In the genomic region with DNA sequence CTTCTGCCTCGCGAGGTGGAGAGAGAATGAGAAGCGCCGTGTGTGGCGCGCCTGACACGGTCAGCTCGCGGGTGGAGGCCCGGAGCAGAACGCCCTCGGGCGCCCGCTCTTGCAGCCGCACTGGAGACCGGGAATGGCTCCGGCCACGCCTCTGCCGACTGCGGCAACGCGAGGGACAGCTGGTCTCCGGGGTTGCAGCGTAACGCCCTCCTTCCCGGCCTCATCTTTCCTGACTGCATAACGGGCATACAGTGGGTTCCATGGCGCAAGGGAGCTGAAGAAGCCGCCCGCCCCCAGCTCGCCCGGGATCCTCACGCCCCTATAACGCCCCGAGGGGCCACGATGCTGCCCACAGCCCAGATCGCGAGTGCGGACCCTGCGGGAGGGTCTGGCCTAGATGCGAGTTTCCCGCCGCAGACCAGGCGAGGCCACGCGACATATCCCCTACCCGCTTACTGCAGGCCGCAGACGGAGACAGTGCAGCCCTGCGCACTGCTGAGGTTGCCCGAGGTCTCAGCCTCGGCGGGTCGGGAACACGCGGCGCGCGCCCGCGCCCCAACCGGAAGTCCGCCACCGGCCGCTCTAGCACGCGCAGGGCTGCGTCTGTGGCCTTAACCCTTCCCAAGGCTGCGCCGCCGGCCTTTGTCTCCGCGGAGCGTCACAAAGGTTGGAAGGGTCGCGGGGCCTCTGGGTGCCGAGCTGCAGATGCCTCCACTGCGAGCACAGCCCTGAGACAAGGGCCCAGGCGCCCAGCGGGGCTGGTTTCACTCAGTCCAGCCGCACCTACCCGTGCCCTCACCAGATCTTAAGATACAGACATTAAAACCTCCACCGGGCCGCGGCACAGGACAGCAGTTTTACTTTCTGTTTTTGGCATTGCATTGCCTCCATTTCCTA, we compare ENCODE assay signal across 1 cellular context.
A peak's percentile ranks its signal among the peaks of the same experiment; 100 is the strongest.
TF ChIP-seq lines count a peak whose summit lies in the region.

No MANE protein-coding gene starts in this region.

TF ChIP-seq in H1, 55 proteins besides CTCF, POLR2A, EP300 and RAD21:
- peak; percentile 86 for TF ChIP-seq E2F6 (IDR thresholded peaks at IDR 0.05)
- no peak for TF ChIP-seq CBX8 (IDR thresholded peaks at IDR 0.05; ENCODE audit: borderline replicate concordance, low read depth, low read length)
- peak; percentile 90; the same call in 1 of the 2 replicates for TF ChIP-seq TBP (IDR thresholded peaks at IDR 0.05; ENCODE audit: low read depth, low read length)
- peak; percentile 91 for TF ChIP-seq KDM4A (IDR thresholded peaks at IDR 0.05; ENCODE audit: low read depth, low read length, severe bottlenecking)
- no peak for TF ChIP-seq SIX5 (IDR thresholded peaks at IDR 0.05; ENCODE audit: low read depth, low read length)
- no peak; the same call in 1 of the 2 replicates for TF ChIP-seq RBBP5 (IDR thresholded peaks at IDR 0.05; ENCODE audit: borderline replicate concordance, low read depth, low read length)
- peak; percentile 87 for TF ChIP-seq TAF7 (optimal IDR thresholded peaks at IDR 0.05; ENCODE audit: borderline replicate concordance, low read depth, low read length)
- TF ChIP-seq GTF2F1 (IDR thresholded peaks at IDR 0.05; ENCODE audit: borderline replicate concordance, low read depth, low read length), result 0 out of 2 replicates have a peak, but pooled peaks have one; percentile 77
- TF ChIP-seq, protein P1, sequence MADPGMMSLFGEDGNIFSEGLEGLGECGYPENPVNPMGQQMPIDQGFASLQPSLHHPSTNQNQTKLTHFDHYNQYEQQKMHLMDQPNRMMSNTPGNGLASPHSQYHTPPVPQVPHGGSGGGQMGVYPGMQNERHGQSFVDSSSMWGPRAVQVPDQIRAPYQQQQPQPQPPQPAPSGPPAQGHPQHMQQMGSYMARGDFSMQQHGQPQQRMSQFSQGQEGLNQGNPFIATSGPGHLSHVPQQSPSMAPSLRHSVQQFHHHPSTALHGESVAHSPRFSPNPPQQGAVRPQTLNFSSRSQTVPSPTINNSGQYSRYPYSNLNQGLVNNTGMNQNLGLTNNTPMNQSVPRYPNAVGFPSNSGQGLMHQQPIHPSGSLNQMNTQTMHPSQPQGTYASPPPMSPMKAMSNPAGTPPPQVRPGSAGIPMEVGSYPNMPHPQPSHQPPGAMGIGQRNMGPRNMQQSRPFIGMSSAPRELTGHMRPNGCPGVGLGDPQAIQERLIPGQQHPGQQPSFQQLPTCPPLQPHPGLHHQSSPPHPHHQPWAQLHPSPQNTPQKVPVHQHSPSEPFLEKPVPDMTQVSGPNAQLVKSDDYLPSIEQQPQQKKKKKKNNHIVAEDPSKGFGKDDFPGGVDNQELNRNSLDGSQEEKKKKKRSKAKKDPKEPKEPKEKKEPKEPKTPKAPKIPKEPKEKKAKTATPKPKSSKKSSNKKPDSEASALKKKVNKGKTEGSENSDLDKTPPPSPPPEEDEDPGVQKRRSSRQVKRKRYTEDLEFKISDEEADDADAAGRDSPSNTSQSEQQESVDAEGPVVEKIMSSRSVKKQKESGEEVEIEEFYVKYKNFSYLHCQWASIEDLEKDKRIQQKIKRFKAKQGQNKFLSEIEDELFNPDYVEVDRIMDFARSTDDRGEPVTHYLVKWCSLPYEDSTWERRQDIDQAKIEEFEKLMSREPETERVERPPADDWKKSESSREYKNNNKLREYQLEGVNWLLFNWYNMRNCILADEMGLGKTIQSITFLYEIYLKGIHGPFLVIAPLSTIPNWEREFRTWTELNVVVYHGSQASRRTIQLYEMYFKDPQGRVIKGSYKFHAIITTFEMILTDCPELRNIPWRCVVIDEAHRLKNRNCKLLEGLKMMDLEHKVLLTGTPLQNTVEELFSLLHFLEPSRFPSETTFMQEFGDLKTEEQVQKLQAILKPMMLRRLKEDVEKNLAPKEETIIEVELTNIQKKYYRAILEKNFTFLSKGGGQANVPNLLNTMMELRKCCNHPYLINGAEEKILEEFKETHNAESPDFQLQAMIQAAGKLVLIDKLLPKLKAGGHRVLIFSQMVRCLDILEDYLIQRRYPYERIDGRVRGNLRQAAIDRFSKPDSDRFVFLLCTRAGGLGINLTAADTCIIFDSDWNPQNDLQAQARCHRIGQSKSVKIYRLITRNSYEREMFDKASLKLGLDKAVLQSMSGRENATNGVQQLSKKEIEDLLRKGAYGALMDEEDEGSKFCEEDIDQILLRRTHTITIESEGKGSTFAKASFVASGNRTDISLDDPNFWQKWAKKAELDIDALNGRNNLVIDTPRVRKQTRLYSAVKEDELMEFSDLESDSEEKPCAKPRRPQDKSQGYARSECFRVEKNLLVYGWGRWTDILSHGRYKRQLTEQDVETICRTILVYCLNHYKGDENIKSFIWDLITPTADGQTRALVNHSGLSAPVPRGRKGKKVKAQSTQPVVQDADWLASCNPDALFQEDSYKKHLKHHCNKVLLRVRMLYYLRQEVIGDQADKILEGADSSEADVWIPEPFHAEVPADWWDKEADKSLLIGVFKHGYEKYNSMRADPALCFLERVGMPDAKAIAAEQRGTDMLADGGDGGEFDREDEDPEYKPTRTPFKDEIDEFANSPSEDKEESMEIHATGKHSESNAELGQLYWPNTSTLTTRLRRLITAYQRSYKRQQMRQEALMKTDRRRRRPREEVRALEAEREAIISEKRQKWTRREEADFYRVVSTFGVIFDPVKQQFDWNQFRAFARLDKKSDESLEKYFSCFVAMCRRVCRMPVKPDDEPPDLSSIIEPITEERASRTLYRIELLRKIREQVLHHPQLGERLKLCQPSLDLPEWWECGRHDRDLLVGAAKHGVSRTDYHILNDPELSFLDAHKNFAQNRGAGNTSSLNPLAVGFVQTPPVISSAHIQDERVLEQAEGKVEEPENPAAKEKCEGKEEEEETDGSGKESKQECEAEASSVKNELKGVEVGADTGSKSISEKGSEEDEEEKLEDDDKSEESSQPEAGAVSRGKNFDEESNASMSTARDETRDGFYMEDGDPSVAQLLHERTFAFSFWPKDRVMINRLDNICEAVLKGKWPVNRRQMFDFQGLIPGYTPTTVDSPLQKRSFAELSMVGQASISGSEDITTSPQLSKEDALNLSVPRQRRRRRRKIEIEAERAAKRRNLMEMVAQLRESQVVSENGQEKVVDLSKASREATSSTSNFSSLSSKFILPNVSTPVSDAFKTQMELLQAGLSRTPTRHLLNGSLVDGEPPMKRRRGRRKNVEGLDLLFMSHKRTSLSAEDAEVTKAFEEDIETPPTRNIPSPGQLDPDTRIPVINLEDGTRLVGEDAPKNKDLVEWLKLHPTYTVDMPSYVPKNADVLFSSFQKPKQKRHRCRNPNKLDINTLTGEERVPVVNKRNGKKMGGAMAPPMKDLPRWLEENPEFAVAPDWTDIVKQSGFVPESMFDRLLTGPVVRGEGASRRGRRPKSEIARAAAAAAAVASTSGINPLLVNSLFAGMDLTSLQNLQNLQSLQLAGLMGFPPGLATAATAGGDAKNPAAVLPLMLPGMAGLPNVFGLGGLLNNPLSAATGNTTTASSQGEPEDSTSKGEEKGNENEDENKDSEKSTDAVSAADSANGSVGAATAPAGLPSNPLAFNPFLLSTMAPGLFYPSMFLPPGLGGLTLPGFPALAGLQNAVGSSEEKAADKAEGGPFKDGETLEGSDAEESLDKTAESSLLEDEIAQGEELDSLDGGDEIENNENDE (IDR thresholded peaks at IDR 0.05; ENCODE audit: insufficient replicate concordance, low read length), result no peak
- TF ChIP-seq, protein P2, sequence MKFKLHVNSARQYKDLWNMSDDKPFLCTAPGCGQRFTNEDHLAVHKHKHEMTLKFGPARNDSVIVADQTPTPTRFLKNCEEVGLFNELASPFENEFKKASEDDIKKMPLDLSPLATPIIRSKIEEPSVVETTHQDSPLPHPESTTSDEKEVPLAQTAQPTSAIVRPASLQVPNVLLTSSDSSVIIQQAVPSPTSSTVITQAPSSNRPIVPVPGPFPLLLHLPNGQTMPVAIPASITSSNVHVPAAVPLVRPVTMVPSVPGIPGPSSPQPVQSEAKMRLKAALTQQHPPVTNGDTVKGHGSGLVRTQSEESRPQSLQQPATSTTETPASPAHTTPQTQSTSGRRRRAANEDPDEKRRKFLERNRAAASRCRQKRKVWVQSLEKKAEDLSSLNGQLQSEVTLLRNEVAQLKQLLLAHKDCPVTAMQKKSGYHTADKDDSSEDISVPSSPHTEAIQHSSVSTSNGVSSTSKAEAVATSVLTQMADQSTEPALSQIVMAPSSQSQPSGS (IDR thresholded peaks at IDR 0.05; ENCODE audit: low read length), result no peak
- TF ChIP-seq POLR2AphosphoS5 (IDR thresholded peaks at IDR 0.05; ENCODE audit: low read depth, low read length), result peak; percentile 90
- no peak; the same call in 1 of the 2 replicates for TF ChIP-seq JUND (IDR thresholded peaks at IDR 0.05; ENCODE audit: low read length)
- TF ChIP-seq KDM5A (IDR thresholded peaks at IDR 0.05; ENCODE audit: low read length), result no peak
- TF ChIP-seq NRF1 (IDR thresholded peaks at IDR 0.05; ENCODE audit: low read depth, low read length), result no peak
- TF ChIP-seq MAFK (IDR thresholded peaks at IDR 0.05; ENCODE audit: low read depth, low read length), result no peak
- peak; percentile 61; the same call in 1 of the 2 replicates for TF ChIP-seq KDM1A (IDR thresholded peaks at IDR 0.05; ENCODE audit: borderline replicate concordance, low read length)
- TF ChIP-seq EGR1 (IDR thresholded peaks at IDR 0.05; ENCODE audit: borderline replicate concordance, low read depth, low read length), result peak; percentile 95
- 0 out of 2 replicates have a peak, but pooled peaks have one; percentile 41 for TF ChIP-seq TCF12 (IDR thresholded peaks at IDR 0.05; ENCODE audit: low read depth, low read length)
- no peak for TF ChIP-seq CBX5 (IDR thresholded peaks at IDR 0.05; ENCODE audit: low read depth, low read length)
- TF ChIP-seq BCL11A (IDR thresholded peaks at IDR 0.05; ENCODE audit: low read depth in 2 of 2, low read length in 2 of 2), result no peak
- TF ChIP-seq SP1 (IDR thresholded peaks at IDR 0.05; ENCODE audit: low read depth, low read length), result 0 out of 2 replicates have a peak, but pooled peaks have one; percentile 42
- peak; percentile 97 for TF ChIP-seq TAF1 (IDR thresholded peaks at IDR 0.05; ENCODE audit: low read depth, low read length)
- TF ChIP-seq SIN3A (conservative IDR thresholded peaks at IDR 0.05 in 1 of 2, IDR thresholded peaks at IDR 0.05 in 1 of 2; ENCODE audit: low read depth in 1 of 2, low read length in 2 of 2), result peak; percentile 65 to 89; a peak in 3 of 4 replicates
- no peak for TF ChIP-seq RFX5 (IDR thresholded peaks at IDR 0.05; ENCODE audit: borderline replicate concordance, low read depth, low read length)
- 0 out of 2 replicates have a peak, but pooled peaks have one; percentile 19 for TF ChIP-seq FOSL1 (IDR thresholded peaks at IDR 0.05; ENCODE audit: insufficient read depth, low read depth, low read length)
- no peak for TF ChIP-seq POU5F1 (IDR thresholded peaks at IDR 0.05; ENCODE audit: low read depth, low read length)
- peak; percentile 93 for TF ChIP-seq GABPA (IDR thresholded peaks at IDR 0.05; ENCODE audit: borderline replicate concordance, insufficient read depth, low read length)
- TF ChIP-seq SAP30 (IDR thresholded peaks at IDR 0.05; ENCODE audit: insufficient read depth, insufficient replicate concordance, low read length), result no peak
- TF ChIP-seq MAX (IDR thresholded peaks at IDR 0.05), result peak; percentile 94
- TF ChIP-seq SIRT6 (IDR thresholded peaks at IDR 0.05; ENCODE audit: low read length), result no peak
- TF ChIP-seq RNF2 (IDR thresholded peaks at IDR 0.05; ENCODE audit: borderline replicate concordance, low read depth, low read length, missing control alignments, poor library complexity, severe bottlenecking), result no peak
- peak; percentile 81 for TF ChIP-seq PHF8 (conservative IDR thresholded peaks at IDR 0.05; ENCODE audit: low read depth, low read length)
- TF ChIP-seq HDAC2 (IDR thresholded peaks at IDR 0.05; ENCODE audit: borderline replicate concordance in 1 of 2, low read depth in 2 of 2, low read length in 2 of 2), result peak in 1 of 2 experiments; percentile 92; a peak in 2 of 4 replicates
- TF ChIP-seq YY1 (IDR thresholded peaks at IDR 0.05; ENCODE audit: low read depth, low read length), result no peak; the same call in 1 of the 2 replicates
- no peak; the same call in 1 of the 2 replicates for TF ChIP-seq BACH1 (IDR thresholded peaks at IDR 0.05; ENCODE audit: low read length)
- peak; percentile 69 for TF ChIP-seq ASH2L (IDR thresholded peaks at IDR 0.05; ENCODE audit: low read length)
- TF ChIP-seq NANOG (IDR thresholded peaks at IDR 0.05; ENCODE audit: insufficient read depth, low read depth, low read length, poor library complexity, severe bottlenecking), result peak; percentile 3
- peak; percentile 47 for TF ChIP-seq EZH2 (IDR thresholded peaks at IDR 0.05; ENCODE audit: low read depth, low read length, severe bottlenecking)
- TF ChIP-seq SP2 (IDR thresholded peaks at IDR 0.05; ENCODE audit: low read length), result peak; percentile 88
- TF ChIP-seq TEAD4 (IDR thresholded peaks at IDR 0.05; ENCODE audit: low read depth, low read length), result 0 out of 2 replicates have a peak, but pooled peaks have one; percentile 6
- TF ChIP-seq SRF (IDR thresholded peaks at IDR 0.05; ENCODE audit: low read depth, low read length), result no peak
- TF ChIP-seq CREB1 (IDR thresholded peaks at IDR 0.05), result no peak; the same call in 1 of the 2 replicates
- TF ChIP-seq CHD2 (IDR thresholded peaks at IDR 0.05; ENCODE audit: low read length), result no peak
- TF ChIP-seq BRCA1 (IDR thresholded peaks at IDR 0.05; ENCODE audit: low read depth, low read length), result no peak
TF ChIP-seq in H1: peak in this region for 22.
